In genomic region chr2:190343500-190344274, GRCh38 we compare ENCODE assay signal across 1 cellular context.
TF ChIP-seq lines count a peak whose summit lies in the region.

Gene INPP1, plus strand, starts transcription at chr2:190343589. Its CDS starts 16,514 bp downstream, at chr2:190360103.

TF ChIP-seq in HepG2, 621 proteins besides CTCF, POLR2A, EP300 and RAD21 (continued from another document):
- TF ChIP-seq, protein P1, sequence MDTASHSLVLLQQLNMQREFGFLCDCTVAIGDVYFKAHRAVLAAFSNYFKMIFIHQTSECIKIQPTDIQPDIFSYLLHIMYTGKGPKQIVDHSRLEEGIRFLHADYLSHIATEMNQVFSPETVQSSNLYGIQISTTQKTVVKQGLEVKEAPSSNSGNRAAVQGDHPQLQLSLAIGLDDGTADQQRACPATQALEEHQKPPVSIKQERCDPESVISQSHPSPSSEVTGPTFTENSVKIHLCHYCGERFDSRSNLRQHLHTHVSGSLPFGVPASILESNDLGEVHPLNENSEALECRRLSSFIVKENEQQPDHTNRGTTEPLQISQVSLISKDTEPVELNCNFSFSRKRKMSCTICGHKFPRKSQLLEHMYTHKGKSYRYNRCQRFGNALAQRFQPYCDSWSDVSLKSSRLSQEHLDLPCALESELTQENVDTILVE (CRISPR knock-in tag; IDR thresholded peaks at IDR 0.05): peak; percentile 36; the same call in 1 of the 2 replicates
- TF ChIP-seq TOPORS (CRISPR knock-in tag; IDR thresholded peaks at IDR 0.05) (peak; percentile 94), ZFP82 (CRISPR knock-in tag; IDR thresholded peaks at IDR 0.05; ENCODE audit: borderline replicate concordance) (peak; percentile 98; the same call in 1 of the 2 replicates), PHF21A (CRISPR knock-in tag; IDR thresholded peaks at IDR 0.05) (peak; percentile 61; the same call in 1 of the 2 replicates), ZNF776 (CRISPR knock-in tag; IDR thresholded peaks at IDR 0.05) (peak; percentile 63; the same call in 1 of the 2 replicates), CENPX (CRISPR knock-in tag; IDR thresholded peaks at IDR 0.05) (no peak), RORA (CRISPR knock-in tag; IDR thresholded peaks at IDR 0.05) (no peak)
- TF ChIP-seq, protein P2, sequence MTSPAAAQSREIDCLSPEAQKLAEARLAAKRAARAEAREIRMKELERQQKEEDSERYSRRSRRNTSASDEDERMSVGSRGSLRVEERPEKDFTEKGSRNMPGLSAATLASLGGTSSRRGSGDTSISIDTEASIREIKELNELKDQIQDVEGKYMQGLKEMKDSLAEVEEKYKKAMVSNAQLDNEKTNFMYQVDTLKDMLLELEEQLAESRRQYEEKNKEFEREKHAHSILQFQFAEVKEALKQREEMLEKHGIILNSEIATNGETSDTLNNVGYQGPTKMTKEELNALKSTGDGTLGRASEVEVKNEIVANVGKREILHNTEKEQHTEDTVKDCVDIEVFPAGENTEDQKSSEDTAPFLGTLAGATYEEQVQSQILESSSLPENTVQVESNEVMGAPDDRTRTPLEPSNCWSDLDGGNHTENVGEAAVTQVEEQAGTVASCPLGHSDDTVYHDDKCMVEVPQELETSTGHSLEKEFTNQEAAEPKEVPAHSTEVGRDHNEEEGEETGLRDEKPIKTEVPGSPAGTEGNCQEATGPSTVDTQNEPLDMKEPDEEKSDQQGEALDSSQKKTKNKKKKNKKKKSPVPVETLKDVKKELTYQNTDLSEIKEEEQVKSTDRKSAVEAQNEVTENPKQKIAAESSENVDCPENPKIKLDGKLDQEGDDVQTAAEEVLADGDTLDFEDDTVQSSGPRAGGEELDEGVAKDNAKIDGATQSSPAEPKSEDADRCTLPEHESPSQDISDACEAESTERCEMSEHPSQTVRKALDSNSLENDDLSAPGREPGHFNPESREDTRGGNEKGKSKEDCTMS (CRISPR knock-in tag; conservative IDR thresholded peaks at IDR 0.05): no peak
- TF ChIP-seq, protein P3, sequence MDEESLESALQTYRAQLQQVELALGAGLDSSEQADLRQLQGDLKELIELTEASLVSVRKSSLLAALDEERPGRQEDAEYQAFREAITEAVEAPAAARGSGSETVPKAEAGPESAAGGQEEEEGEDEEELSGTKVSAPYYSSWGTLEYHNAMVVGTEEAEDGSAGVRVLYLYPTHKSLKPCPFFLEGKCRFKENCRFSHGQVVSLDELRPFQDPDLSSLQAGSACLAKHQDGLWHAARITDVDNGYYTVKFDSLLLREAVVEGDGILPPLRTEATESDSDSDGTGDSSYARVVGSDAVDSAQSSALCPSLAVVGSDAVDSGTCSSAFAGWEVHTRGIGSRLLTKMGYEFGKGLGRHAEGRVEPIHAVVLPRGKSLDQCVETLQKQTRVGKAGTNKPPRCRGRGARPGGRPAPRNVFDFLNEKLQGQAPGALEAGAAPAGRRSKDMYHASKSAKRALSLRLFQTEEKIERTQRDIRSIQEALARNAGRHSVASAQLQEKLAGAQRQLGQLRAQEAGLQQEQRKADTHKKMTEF (CRISPR knock-in tag; IDR thresholded peaks at IDR 0.05): peak; percentile 77; the same call in 1 of the 2 replicates
- TF ChIP-seq, protein P4, sequence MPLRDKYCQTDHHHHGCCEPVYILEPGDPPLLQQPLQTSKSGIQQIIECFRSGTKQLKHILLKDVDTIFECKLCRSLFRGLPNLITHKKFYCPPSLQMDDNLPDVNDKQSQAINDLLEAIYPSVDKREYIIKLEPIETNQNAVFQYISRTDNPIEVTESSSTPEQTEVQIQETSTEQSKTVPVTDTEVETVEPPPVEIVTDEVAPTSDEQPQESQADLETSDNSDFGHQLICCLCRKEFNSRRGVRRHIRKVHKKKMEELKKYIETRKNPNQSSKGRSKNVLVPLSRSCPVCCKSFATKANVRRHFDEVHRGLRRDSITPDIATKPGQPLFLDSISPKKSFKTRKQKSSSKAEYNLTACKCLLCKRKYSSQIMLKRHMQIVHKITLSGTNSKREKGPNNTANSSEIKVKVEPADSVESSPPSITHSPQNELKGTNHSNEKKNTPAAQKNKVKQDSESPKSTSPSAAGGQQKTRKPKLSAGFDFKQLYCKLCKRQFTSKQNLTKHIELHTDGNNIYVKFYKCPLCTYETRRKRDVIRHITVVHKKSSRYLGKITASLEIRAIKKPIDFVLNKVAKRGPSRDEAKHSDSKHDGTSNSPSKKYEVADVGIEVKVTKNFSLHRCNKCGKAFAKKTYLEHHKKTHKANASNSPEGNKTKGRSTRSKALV (CRISPR knock-in tag; IDR thresholded peaks at IDR 0.05): no peak
